Comparison of ENCODE assay signal across 9 cellular contexts in the genomic region with DNA sequence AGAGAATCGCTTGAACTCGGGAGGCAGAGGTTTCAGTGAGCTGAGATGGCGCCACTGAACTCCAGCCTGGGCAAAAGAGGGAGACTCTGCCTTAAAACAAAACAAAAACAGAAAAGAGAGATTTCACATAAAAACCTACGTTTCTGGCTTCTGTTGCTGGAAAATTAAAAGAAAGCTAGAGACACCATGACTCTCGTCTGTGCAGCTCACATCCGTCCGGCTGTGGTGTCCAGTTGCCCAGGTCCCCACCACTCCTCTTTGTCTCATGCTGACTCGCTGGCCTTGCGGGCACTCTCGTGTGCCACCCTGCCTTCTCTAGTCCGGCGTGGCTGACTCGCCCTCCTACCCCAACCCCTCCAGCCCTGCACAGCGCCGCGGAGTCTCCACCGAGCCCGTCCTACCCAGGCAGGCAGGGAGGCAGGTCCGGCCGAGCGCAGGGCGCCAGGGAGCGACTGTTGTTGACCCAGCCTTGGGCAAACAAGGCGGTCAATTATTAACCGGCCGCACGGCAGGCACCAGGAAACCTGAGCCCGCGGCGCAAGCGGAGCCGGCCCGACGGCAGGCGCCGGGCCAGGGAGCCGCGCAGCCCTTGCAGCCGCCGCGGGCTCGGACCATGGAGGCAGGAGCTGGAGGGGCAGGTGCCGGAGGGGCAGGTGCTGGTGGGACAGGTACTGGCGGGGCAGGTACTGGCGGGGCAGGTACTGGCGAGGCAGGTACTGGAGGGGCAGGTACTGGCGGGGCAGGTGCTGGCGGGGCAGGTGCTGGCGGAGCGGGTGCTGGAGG. TPM values are rescaled to one million over a fixed set of nuclear protein-coding genes. Genes with fewer than 3 reads are reported as not detected.
DNase-seq lines count a peak whose midpoint lies in the region; ATAC-seq and TF ChIP-seq lines count a peak whose summit lies in the region.
"Had no signal": no experiment of that assay in that cellular context is flagged by ENCODE, and none has a peak within 500 bp of the region (broad histone marks: within the 10 kb centered on the region; RNA-seq: fewer than 3 reads in every experiment).

A gene (plus strand): TSS at position 521 of the 783 bp plus-strand sequence. CDS start 93 bp downstream, at position 614.

- H3K4me3 ChIP-seq in SK-N-MC (peak within 1 kb of the TSS; percentile 65), iPS-15b (ENCODE audit: low read depth, low read length) (peak within 1 kb of the TSS; percentile 62), gastrocnemius medialis (no peak within 1 kb of the TSS)
- H3K4me3 ChIP-seq: K562 had no signal

- no peak for DNase-seq in activated CD4-positive, alpha-beta T cell treated with anti-CD3 and anti-CD28 coated beads, Interleukin-2, amount 10 ng/mL, durations not matched to agents 24 days and 14 days
- DNase-seq in activated CD4-positive, alpha-beta T cell treated with anti-CD3 and anti-CD28 coated beads for 4 hours = no peak
- DNase-seq in SK-N-MC (ENCODE audit: low read depth, low spot score) (no peak), MV-4-11 (lab: John Stamatoyannopoulos, UW) (no peak), gastrocnemius medialis (no peak), GM19238 (ENCODE audit: insufficient read length, low spot score) (no peak)
- no peak for DNase-seq in stimulated activated naive B cell treated with anti-CD40 and anti-IgM and Interleukin-4, amounts not matched to agents 10 μg/mL and 1 μg/mL and 100 μg/mL, for 72 hours

- peaks cover 13% of the 10 kb centered on the region for H3K9me3 Mint-ChIP-seq in activated CD4-positive, alpha-beta T cell treated with anti-CD3 and anti-CD28 coated beads, Interleukin-2, amount 10 ng/mL, durations not matched to agents 24 days and 14 days
- peaks cover 20 to 26% of the 10 kb centered on the region in 2 donors for H3K9me3 Mint-ChIP-seq in stimulated activated naive B cell treated with anti-CD40 and anti-IgM and Interleukin-4, amounts not matched to agents 10 μg/mL and 1 μg/mL and 100 μg/mL, for 72 hours

- H3K36me3 Mint-ChIP-seq in activated CD4-positive, alpha-beta T cell treated with anti-CD3 and anti-CD28 coated beads, Interleukin-2, amount 10 ng/mL, durations not matched to agents 24 days and 14 days (ENCODE audit: low read depth) = peaks cover 9% of the 10 kb centered on the region
- H3K36me3 Mint-ChIP-seq in stimulated activated naive B cell treated with anti-CD40 and anti-IgM and Interleukin-4, amounts not matched to agents 10 μg/mL and 1 μg/mL and 100 μg/mL, for 72 hours = peaks cover 16 to 45% of the 10 kb centered on the region in 2 donors

- ATAC-seq in stimulated activated naive B cell treated with anti-CD40 and anti-IgM and Interleukin-4, amounts not matched to agents 10 μg/mL and 1 μg/mL and 100 μg/mL, for 72 hours (replicated peaks) = no peak
- no peak for ATAC-seq in gastrocnemius medialis
- ATAC-seq: K562 had no signal

- in situ Hi-C loops in gastrocnemius medialis (cut with MboI; ENCODE audit: low sequenced_read_pairs in 4 of 4) = no loop called here

- H3K36me3 ChIP-seq in SK-N-MC (ENCODE audit: insufficient read depth, low read length) (no peaks in the 10 kb centered on the region), iPS-15b (ENCODE audit: control insufficient read depth, insufficient read depth, low read length) (no peaks in the 10 kb centered on the region), gastrocnemius medialis (no peaks in the 10 kb centered on the region)

- H3K27me3 ChIP-seq in iPS-15b (ENCODE audit: control insufficient read depth, insufficient read depth, low read length) (peaks cover 21% of the 10 kb centered on the region), gastrocnemius medialis (peaks cover 40 to 75% (median 49%) of the 10 kb centered on the region in 3 donors)

- no peak for TF ChIP-seq CTCF in gastrocnemius medialis (IDR thresholded peaks at IDR 0.05 in 4 of 5, conservative IDR thresholded peaks at IDR 0.05 in 1 of 5)

- peaks cover 62% of the 10 kb centered on the region for H3K27me3 Mint-ChIP-seq in activated CD4-positive, alpha-beta T cell treated with anti-CD3 and anti-CD28 coated beads, Interleukin-2, amount 10 ng/mL, durations not matched to agents 24 days and 14 days
- peaks cover 40 to 51% of the 10 kb centered on the region in 2 donors for H3K27me3 Mint-ChIP-seq in stimulated activated naive B cell treated with anti-CD40 and anti-IgM and Interleukin-4, amounts not matched to agents 10 μg/mL and 1 μg/mL and 100 μg/mL, for 72 hours

- H3K27ac Mint-ChIP-seq in activated CD4-positive, alpha-beta T cell treated with anti-CD3 and anti-CD28 coated beads, Interleukin-2, amount 10 ng/mL, durations not matched to agents 24 days and 14 days = no peak within 1 kb of the TSS
- H3K27ac Mint-ChIP-seq in stimulated activated naive B cell treated with anti-CD40 and anti-IgM and Interleukin-4, amounts not matched to agents 10 μg/mL and 1 μg/mL and 100 μg/mL, for 72 hours = no peak within 1 kb of the TSS

- H3K4me1 ChIP-seq in iPS-15b (ENCODE audit: control insufficient read depth, insufficient read depth, low read length) (no peaks in the 10 kb centered on the region), gastrocnemius medialis (peaks cover 0 to 5% of the 10 kb centered on the region in 2 donors)

- H3K27ac ChIP-seq in SK-N-MC (no peak within 1 kb of the TSS), gastrocnemius medialis (no peak within 1 kb of the TSS)

- peaks cover 2% of the 10 kb centered on the region for H3K4me1 Mint-ChIP-seq in activated CD4-positive, alpha-beta T cell treated with anti-CD3 and anti-CD28 coated beads, Interleukin-2, amount 10 ng/mL, durations not matched to agents 24 days and 14 days
- H3K4me1 Mint-ChIP-seq in stimulated activated naive B cell treated with anti-CD40 and anti-IgM and Interleukin-4, amounts not matched to agents 10 μg/mL and 1 μg/mL and 100 μg/mL, for 72 hours = peaks cover 6 to 13% of the 10 kb centered on the region in 2 donors

- H3K9ac ChIP-seq in SK-N-MC (ENCODE audit: insufficient read length) (no peak within 1 kb of the TSS), iPS-15b (ENCODE audit: low read depth, low read length) (peak within 1 kb of the TSS; percentile 12)

- H3K9me3 ChIP-seq in SK-N-MC (ENCODE audit: low read depth, low read length) (peaks cover 3% of the 10 kb centered on the region; the same call in 1 of the 2 replicates), iPS-15b (ENCODE audit: control insufficient read depth, insufficient read depth, low read length) (peaks cover 12% of the 10 kb centered on the region), gastrocnemius medialis (peaks cover 0 to 11% (median 4%) of the 10 kb centered on the region in 3 donors)

- intact Hi-C loops in activated CD4-positive, alpha-beta T cell treated with anti-CD3 and anti-CD28 coated beads, Interleukin-2, amount 10 ng/mL, durations not matched to agents 24 days and 14 days (cut with micrococcal nuclease) = no loop called here
- intact Hi-C loops in gastrocnemius medialis (cut with DNase I; ENCODE audit: low total_unique reads) = no loop called here

- TF ChIP-seq POLR2A in gastrocnemius medialis (IDR thresholded peaks at IDR 0.05) = no peak

- peak within 1 kb of the TSS; percentile 48 for H3K4me3 Mint-ChIP-seq in activated CD4-positive, alpha-beta T cell treated with anti-CD3 and anti-CD28 coated beads, Interleukin-2, amount 10 ng/mL, durations not matched to agents 24 days and 14 days
- H3K4me3 Mint-ChIP-seq in stimulated activated naive B cell treated with anti-CD40 and anti-IgM and Interleukin-4, amounts not matched to agents 10 μg/mL and 1 μg/mL and 100 μg/mL, for 72 hours = peak within 1 kb of the TSS; percentile 63 to 76

RNA-seq across cellular contexts. Expression of the gene that starts here (rescaled TPM):
- total RNA-seq in activated CD4-positive, alpha-beta T cell treated with anti-CD3 and anti-CD28 coated beads, Interleukin-2, amount 10 ng/mL, durations not matched to agents 24 days and 14 days = not detected in 2 replicates
- total RNA-seq in gastrocnemius medialis = not detected
- total RNA-seq: K562 had no signal

Comparison
In these comparisons a context has a peak if more than half of its experiments do, and no peak if none do; other contexts are left out.
1. H3K4me3 ChIP-seq: peak in SK-N-MC (single experiment) and iPS-15b (single experiment); none in gastrocnemius medialis (0 of 4).